Comparison of ENCODE assay signal across 8 cellular contexts in genomic region chr14:102088012-102088792, GRCh38. TPM values are rescaled to one million over a fixed set of nuclear protein-coding genes. Genes with fewer than 3 reads are reported as not detected.
DNase-seq lines count a peak whose midpoint lies in the region; TF ChIP-seq lines count a peak whose summit lies in the region.

No MANE protein-coding gene starts in this region.

- peak overlapping the region; percentile 95 for H3K4me3 ChIP-seq in OCI-LY3 (ENCODE audit: low read length)

- peak overlapping the region; percentile 98 for H3K9ac ChIP-seq in OCI-LY3 (ENCODE audit: low read length)

- DNase-seq in G401 (ENCODE audit: low spot score), result peak; percentile 39
- peak; percentile 64 for DNase-seq in activated naive CD4-positive, alpha-beta T cell treated with Interleukin-2 at 50 U/mL for 16 hours
- peak in 38 of 42 donors; percentile 27 to 73 (median 48) for DNase-seq in head of caudate nucleus
- DNase-seq in pons (ENCODE audit: low spot score), result peak; percentile 71
- DNase-seq in ureter (ENCODE audit: low spot score), result peak; percentile 73
- DNase-seq in NCI-H2227 treated with DMSO at 0.1 percent for 48 hours (lab: John Stamatoyannopoulos, UW), result no peak
- DNase-seq in ACHN, result no peak

- H3K9me3 ChIP-seq in OCI-LY3 (ENCODE audit: insufficient read depth, low read length), result no peaks in the 10 kb centered on the region

- H3K4me1 ChIP-seq in OCI-LY3 (ENCODE audit: low read length), result peaks cover 21% of the 10 kb centered on the region

- in situ Hi-C loops in G401 (cut with HindIII; ENCODE audit: low sequenced_read_pairs), result loop anchor here (10.0 to 25.0 kb wide), 2 partner anchors 53 to 224 kb away; partner anchors contain the start of genes MOK and ZNF839
- in situ Hi-C loops in ACHN (cut with HindIII; ENCODE audit: low pct_ligation_motif_present, low pct_unique_long_range_greater_than_20kb, low sequenced_read_pairs), result no loop called here

- peaks cover 29% of the 10 kb centered on the region for H3K36me3 ChIP-seq in OCI-LY3 (replicated peaks; ENCODE audit: low read depth, low read length)

- intact Hi-C loops in head of caudate nucleus (cut with DNase I), result loop anchor here (5.0 kb wide), 1 partner anchor 219 kb away; the partner anchor contains the start of gene MOK

- H4K20me1 ChIP-seq in OCI-LY3 (ENCODE audit: insufficient read depth, low read length), result 0 out of 2 replicates have a peak, but pooled peaks cover 3% of the 10 kb centered on the region

- H3K27ac ChIP-seq in OCI-LY3 (ENCODE audit: low read length), result peak overlapping the region; percentile 84

- TF ChIP-seq CTCF in OCI-LY3 (IDR thresholded peaks at IDR 0.05; ENCODE audit: low read depth, low read length), result no peak

- peak overlapping the region; percentile 93 for H3K4me2 ChIP-seq in OCI-LY3 (ENCODE audit: low read length)

- no peak overlapping the region for H2AFZ ChIP-seq in OCI-LY3 (ENCODE audit: low read depth, low read length)

- H3K27me3 ChIP-seq in OCI-LY3 (ENCODE audit: low read depth, low read length), result no peaks in the 10 kb centered on the region

- H3K79me2 ChIP-seq in OCI-LY3 (ENCODE audit: low read length), result peaks cover 47% of the 10 kb centered on the region

RNA-seq across cellular contexts. Expression of gene HSP90AA1, which starts 1.4 kb away (rescaled TPM):
- 161 and 248 TPM in 2 replicates for total RNA-seq in G401 (2014; rRNA removed; shearing (Covaris generic))
- total RNA-seq in ureter, result 583 TPM

RNA-seq across cellular contexts. Expression of gene WDR20, which starts 51.5 kb away (rescaled TPM):
- 24.2 and 35.3 TPM in 2 replicates for total RNA-seq in G401 (2014; rRNA removed; shearing (Covaris generic))
- total RNA-seq in ureter, result 45.7 TPM

Comparison
In these comparisons a context has a peak if more than half of its experiments do, and no peak if none do; other contexts are left out.
1. DNase-seq: peak in G401 (single experiment), activated naive CD4-positive, alpha-beta T cell treated with Interleukin-2 at 50 U/mL for 16 hours (single experiment), head of caudate nucleus (38 of 42), pons (single experiment) and ureter (single experiment); none in NCI-H2227 treated with DMSO at 0.1 percent for 48 hours (single experiment) and ACHN (single experiment).